Comparison of ENCODE assay signal across 15 cellular contexts in the genomic region with DNA sequence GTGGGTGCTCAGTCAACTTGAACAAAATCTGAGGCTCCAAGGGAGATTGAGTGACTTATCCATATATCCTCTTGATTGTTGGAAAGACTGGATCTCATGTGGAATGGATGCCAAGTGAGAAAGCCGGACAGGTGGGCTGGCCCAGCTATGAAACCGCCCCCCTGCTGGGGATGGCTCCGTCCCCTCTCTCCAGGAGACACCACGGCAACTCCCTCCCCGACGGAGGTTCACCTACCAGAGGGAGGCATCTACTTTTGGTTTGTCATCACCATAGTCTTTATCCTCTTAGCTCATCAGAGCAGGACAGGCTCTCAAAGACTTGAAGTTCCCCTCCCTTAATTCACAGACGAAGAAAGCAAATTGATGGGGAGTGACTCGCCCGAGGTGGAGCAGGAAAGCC. TPM values are rescaled to one million over a fixed set of nuclear protein-coding genes. Genes with fewer than 3 reads are reported as not detected.
DNase-seq lines count a peak whose midpoint lies in the region; ATAC-seq and TF ChIP-seq lines count a peak whose summit lies in the region.
"Had no signal": no experiment of that assay in that cellular context is flagged by ENCODE, and none has a peak within 500 bp of the region (broad histone marks: within the 10 kb centered on the region; RNA-seq: fewer than 3 reads in every experiment).

No MANE protein-coding gene starts in this region.

- no peak overlapping the region for H3K23ac ChIP-seq in trophoblast cell (ENCODE audit: low read length)

- intact Hi-C loops in cardiac septum (cut with DNase I) (loop anchor here (5.0 kb wide), 1 partner anchor 223 kb away; a partner anchor contains a TSS), heart left ventricle (cut with DNase I) (no loop called here)

- no peak overlapping the region for H2BK12ac ChIP-seq in trophoblast cell (ENCODE audit: low read length)

- WGBS in heart left ventricle, 4 donors, result 91 to 96% (median 93%) methylated on average over 9 of the region's 9 CpGs
- WGBS in trophoblast cell (ENCODE audit: extremely low coverage, insufficient coverage, insufficient read length), result no CpG with 5 or more reads among the region's 9 CpGs

- TF ChIP-seq POLR2A in heart left ventricle (IDR thresholded peaks at IDR 0.05), result no peak

- H3K14ac ChIP-seq in trophoblast cell (ENCODE audit: low read length), result no peak overlapping the region

- no peaks in the 10 kb centered on the region for H3K9me3 Mint-ChIP-seq in chondrocyte (ENCODE audit: low read depth)

- POLR2A ChIA-PET in HEK293T (lab: Yijun Ruan, JAX), result no interaction called here

- H3K36me3 Mint-ChIP-seq in chondrocyte (ENCODE audit: low read depth), result peaks cover 2% of the 10 kb centered on the region

- no peak overlapping the region for H2BK120ac ChIP-seq in trophoblast cell (ENCODE audit: insufficient read depth, low read length, poor library complexity)

- no peak overlapping the region for H3K4me3 Mint-ChIP-seq in chondrocyte (ENCODE audit: unreplicated experiment)

- H4K8ac ChIP-seq in trophoblast cell (ENCODE audit: low read depth, low read length), result no peak overlapping the region

- H3K4me2 ChIP-seq in trophoblast cell (ENCODE audit: low read length), result no peak overlapping the region

- DNase-seq in cardiac septum (ENCODE audit: low spot score) (peak; percentile 17), heart left ventricle (no peak), chondrocyte (ENCODE audit: low spot score) (peak; percentile 50), trophoblast cell (no peak), hippocampal formation (lab: John Stamatoyannopoulos, UW) (no peak), iPS-NIHi11 (ENCODE audit: low spot score) (no peak), HEK293T (ENCODE audit: extremely low spot score) (no peak)
- DNase-seq in stimulated activated CD4-positive, alpha-beta T cell treated with anti-CD3 and anti-CD28 coated beads, Interleukin-1b, Interleukin-23, amount 100 ng/mL, for 48 hours, result no peak
- DNase-seq: DND-41, GDM1, HCEC 1CT, Kasumi-1, NCI-H1417, NCI-H2029, NCI-H524 had no signal

- H3K36me3 ChIP-seq in heart left ventricle (peaks cover 0 to 18% (median 7%) of the 10 kb centered on the region in 9 donors), trophoblast cell (ENCODE audit: control insufficient read depth in 1 of 2, insufficient read depth in 2 of 2, low read length in 2 of 2) (no peaks in the 10 kb centered on the region)

- no peak overlapping the region for H3K4me3 ChIP-seq in heart left ventricle
- peak overlapping the region; percentile 3 for H3K4me3 ChIP-seq in trophoblast cell (ENCODE audit: low read depth, low read length)

- H2AFZ ChIP-seq in trophoblast cell (ENCODE audit: insufficient read depth, low read length, poor library complexity), result no peak overlapping the region

- H3K9ac ChIP-seq in trophoblast cell (ENCODE audit: low read length), result no peak overlapping the region

- no peak overlapping the region for H3K27ac ChIP-seq in heart left ventricle
- H3K27ac ChIP-seq in trophoblast cell (ENCODE audit: low read depth, low read length), result no peak overlapping the region

- CTCF ChIA-PET in HEK293T (lab: Yijun Ruan, JAX), result no interaction called here

- H3K9me3 ChIP-seq in heart left ventricle, result no peaks in the 10 kb centered on the region
- H3K9me3 ChIP-seq in trophoblast cell (ENCODE audit: insufficient read depth, low read depth, low read length), result no peaks in the 10 kb centered on the region

- H3K4me1 Mint-ChIP-seq in chondrocyte (ENCODE audit: low read depth), result peaks cover 22% of the 10 kb centered on the region

- H3K27me3 Mint-ChIP-seq in chondrocyte (ENCODE audit: low read depth), result peaks cover 15% of the 10 kb centered on the region

- H2AK5ac ChIP-seq in trophoblast cell (ENCODE audit: low read length), result no peak overlapping the region

- peaks cover 2% of the 10 kb centered on the region for H3K79me2 ChIP-seq in trophoblast cell (ENCODE audit: control insufficient read depth, insufficient read depth, low read length, poor library complexity)

- H3K4me1 ChIP-seq in heart left ventricle (peaks cover 0 to 19% (median 8%) of the 10 kb centered on the region in 12 donors), trophoblast cell (ENCODE audit: control insufficient read depth in 1 of 2, insufficient read depth in 2 of 2, low read length in 2 of 2) (peaks cover 4 to 6% of the 10 kb centered on the region in 2 experiments)

- no peak overlapping the region for H3K4ac ChIP-seq in trophoblast cell (ENCODE audit: low read depth, low read length)

- H3K27me3 ChIP-seq in heart left ventricle (no peaks in the 10 kb centered on the region), trophoblast cell (ENCODE audit: insufficient read depth, low read length) (no peaks in the 10 kb centered on the region)

- TF ChIP-seq CTCF in heart left ventricle (IDR thresholded peaks at IDR 0.05) (no peak), chondrocyte (IDR thresholded peaks at IDR 0.05) (no peak)

- H3K79me1 ChIP-seq in trophoblast cell (ENCODE audit: low read length), result peaks cover 2% of the 10 kb centered on the region

- H4K91ac ChIP-seq in trophoblast cell (ENCODE audit: low read depth, low read length), result no peak overlapping the region

- no peak overlapping the region for H4K12ac ChIP-seq in trophoblast cell (ENCODE audit: low read depth, low read length)

- H3K18ac ChIP-seq in trophoblast cell (ENCODE audit: low read length), result no peak overlapping the region

- no peak overlapping the region for H2BK5ac ChIP-seq in trophoblast cell (ENCODE audit: low read depth, low read length, poor library complexity)

- no peak overlapping the region for H3K27ac Mint-ChIP-seq in chondrocyte (ENCODE audit: unreplicated experiment)

- ATAC-seq in heart left ventricle, result no peak

TF ChIP-seq in HEK293T, 16 proteins besides CTCF, POLR2A, EP300 and RAD21:
- TF ChIP-seq ZNF384 (IDR thresholded peaks at IDR 0.05), result no peak
- TF ChIP-seq, protein P1, sequence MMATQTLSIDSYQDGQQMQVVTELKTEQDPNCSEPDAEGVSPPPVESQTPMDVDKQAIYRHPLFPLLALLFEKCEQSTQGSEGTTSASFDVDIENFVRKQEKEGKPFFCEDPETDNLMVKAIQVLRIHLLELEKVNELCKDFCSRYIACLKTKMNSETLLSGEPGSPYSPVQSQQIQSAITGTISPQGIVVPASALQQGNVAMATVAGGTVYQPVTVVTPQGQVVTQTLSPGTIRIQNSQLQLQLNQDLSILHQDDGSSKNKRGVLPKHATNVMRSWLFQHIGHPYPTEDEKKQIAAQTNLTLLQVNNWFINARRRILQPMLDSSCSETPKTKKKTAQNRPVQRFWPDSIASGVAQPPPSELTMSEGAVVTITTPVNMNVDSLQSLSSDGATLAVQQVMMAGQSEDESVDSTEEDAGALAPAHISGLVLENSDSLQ (IDR thresholded peaks at IDR 0.05), result no peak
- no peak for TF ChIP-seq HDGF (IDR thresholded peaks at IDR 0.05; ENCODE audit: borderline replicate concordance)

RNA-seq across cellular contexts. Expression of a gene that starts 1.8 kb away (rescaled TPM):
- total RNA-seq in cardiac septum (8.0 TPM), heart left ventricle (10 to 100 TPM in 3 of 9 donors, 1 to 10 TPM in 6; 6.5 to 17.1 (median 9.7) TPM), chondrocyte (31.6 to 35.7 TPM (median 32.2 TPM) in 3 replicates)
- 10 to 100 TPM in 1 of 2 donors, 1 to 10 TPM in 1; 6.0 to 15.3 TPM for polyA plus RNA-seq in heart left ventricle
- 12.7 and 12.8 TPM in 2 replicates for polyA plus RNA-seq in trophoblast cell (2013)

RNA-seq across cellular contexts. Expression of a gene that starts 4.1 kb away (rescaled TPM):
- 8.9 TPM for total RNA-seq in cardiac septum
- total RNA-seq in heart left ventricle, result 10 to 100 TPM in 4 of 9 donors, 1 to 10 TPM in 5; 1.5 to 38.4 (median 6.9) TPM
- polyA plus RNA-seq in heart left ventricle, result 1 to 10 TPM in 1 of 2 donors, under 1 TPM in 1; 0.26 to 4.2 TPM
- total RNA-seq in chondrocyte, result not detected in 3 replicates
- not detected in 2 replicates for polyA plus RNA-seq in trophoblast cell (2013)

RNA-seq across cellular contexts. Expression of a gene that starts 27.7 kb away (rescaled TPM):
- 6.1 TPM for total RNA-seq in cardiac septum
- 10 to 100 TPM in 1 of 9 donors, 1 to 10 TPM in 8; 6.2 to 10.8 (median 7.2) TPM for total RNA-seq in heart left ventricle
- polyA plus RNA-seq in heart left ventricle, result 10 to 100 TPM in 1 of 2 donors, 1 to 10 TPM in 1; 3.2 to 11.6 TPM
- 8.7 to 11.9 TPM (median 10.7 TPM) in 3 replicates for total RNA-seq in chondrocyte
- 4.8 and 5.0 TPM in 2 replicates for polyA plus RNA-seq in trophoblast cell (2013)

RNA-seq across cellular contexts. Expression of a gene that starts 36.1 kb away (rescaled TPM):
- total RNA-seq in cardiac septum (5.5 TPM), heart left ventricle (10 to 100 TPM in 3 of 9 donors, 1 to 10 TPM in 6; 3.8 to 14.6 (median 8.9) TPM), chondrocyte (10.1 to 11.8 TPM (median 11.3 TPM) in 3 replicates)
- polyA plus RNA-seq in heart left ventricle, result 1 to 10 TPM; 6.4 to 6.5 TPM
- 6.4 and 7.7 TPM in 2 replicates for polyA plus RNA-seq in trophoblast cell (2013)

Comparison
In these comparisons a context has a peak if more than half of its experiments do, and no peak if none do; other contexts are left out.
1. DNase-seq: peak in cardiac septum (single experiment) and chondrocyte (single experiment); none in heart left ventricle (0 of 5), trophoblast cell (0 of 2), stimulated activated CD4-positive, alpha-beta T cell treated with anti-CD3 and anti-CD28 coated beads, Interleukin-1b, Interleukin-23, amount 100 ng/mL, for 48 hours (single experiment), hippocampal formation (0 of 2), iPS-NIHi11 (single experiment) and HEK293T (single experiment).